ENCODE assay signal across 9 cellular contexts in the genomic region with DNA sequence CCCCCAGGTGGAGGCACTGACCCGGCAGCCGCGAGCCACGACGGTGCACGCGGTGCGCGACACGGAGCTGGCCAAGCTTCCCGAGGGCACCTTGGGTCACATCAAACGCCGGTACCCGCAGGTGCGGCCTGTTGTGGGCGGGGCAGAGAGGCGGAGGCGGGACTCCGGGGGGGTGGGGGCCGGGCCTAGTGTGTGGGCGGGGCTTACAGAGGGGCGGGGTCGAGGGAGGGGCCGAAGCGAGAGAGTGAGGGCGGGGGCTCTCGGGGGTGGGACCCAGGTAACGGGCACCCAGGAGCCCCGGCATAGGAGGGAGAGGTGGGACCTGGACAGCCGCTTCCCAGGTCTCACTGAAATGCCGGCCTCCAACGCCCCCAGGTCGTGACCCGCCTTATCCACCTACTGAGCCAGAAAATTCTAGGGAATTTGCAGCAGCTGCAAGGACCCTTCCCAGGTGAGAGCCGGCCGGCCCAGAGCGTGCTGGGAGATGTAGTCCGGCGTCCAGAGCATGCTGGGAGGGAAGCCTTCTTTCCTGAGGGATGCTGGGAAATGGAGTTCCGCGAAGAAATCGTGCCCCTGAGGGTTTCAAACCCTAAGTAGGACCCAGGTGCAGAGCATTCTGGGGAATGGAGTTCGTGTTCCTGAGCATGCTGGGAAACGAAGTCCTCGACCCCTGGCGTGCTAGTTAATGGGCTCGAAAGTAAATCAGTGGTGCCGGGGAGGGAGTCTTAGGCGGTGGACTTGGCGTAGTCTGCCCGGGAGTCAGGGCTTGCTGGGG. TPM values are rescaled to one million over a fixed set of nuclear protein-coding genes. Genes with fewer than 3 reads are reported as not detected.
DNase-seq lines count a peak whose midpoint lies in the region; ATAC-seq, FAIRE-seq and TF ChIP-seq lines count a peak whose summit lies in the region.
"Had no signal": no experiment of that assay in that cellular context is flagged by ENCODE, and none has a peak within 500 bp of the region (broad histone marks: within the 10 kb centered on the region; RNA-seq: fewer than 3 reads in every experiment).

No MANE protein-coding gene starts in this region.

- ATAC-seq in Panc1 (peak; percentile 73), HepG2 (peak; percentile 47), GM21576 (IDR thresholded peaks at IDR 0.05; ENCODE audit: unreplicated experiment) (no peak)

- H3K9ac ChIP-seq in duodenal mucosa (ENCODE audit: low read depth in 1 of 2, low read length in 2 of 2) (no peak overlapping the region), HepG2 (ENCODE audit: insufficient read depth, low read depth, low read length) (no peak overlapping the region)
- H3K9ac ChIP-seq: BLaER1 had no signal

- no peak overlapping the region for H3K27ac Mint-ChIP-seq in osteocyte (ENCODE audit: unreplicated experiment)

- H3K4me2 ChIP-seq in HepG2 (ENCODE audit: low read depth, low read length), result no peak overlapping the region
- H3K4me2 ChIP-seq: BLaER1 had no signal

- no peaks in the 10 kb centered on the region for H3K27me3 Mint-ChIP-seq in osteocyte (ENCODE audit: unreplicated experiment)

- no peak overlapping the region for H2AFZ ChIP-seq in HepG2 (ENCODE audit: low read length)

- H3K27me3 ChIP-seq in Panc1 (ENCODE audit: control insufficient read depth, insufficient read depth, low read length), result no peaks in the 10 kb centered on the region
- no peaks in the 10 kb centered on the region for H3K27me3 ChIP-seq in duodenal mucosa (ENCODE audit: control insufficient read depth in 1 of 2, insufficient read depth in 2 of 2, low read length in 2 of 2)
- H3K27me3 ChIP-seq in HepG2 (ENCODE audit: control insufficient read depth in 1 of 2, insufficient read depth in 2 of 2, low read length in 2 of 2), result no peaks in the 10 kb centered on the region
- H3K27me3 ChIP-seq: BLaER1 had no signal

- BruUV-seq in Panc1 (replicated peaks; lab: Mats Ljungman, UMichigan) (no TSS peak), HepG2 (replicated peaks; lab: Mats Ljungman, UMichigan) (no TSS peak)

- intact Hi-C loops in Panc1 (cut with micrococcal nuclease; ENCODE audit: unreplicated experiment), result no loop called here
- intact Hi-C loops in HepG2 (cut with micrococcal nuclease; ENCODE audit: unreplicated experiment), result no loop called here

- CTCF ChIA-PET in Panc1 (lab: Charles Lee) (no interaction called here), HepG2 (lab: Yijun Ruan, JAX; ENCODE audit: low intra/inter-chr PET ratio, low total read pairs) (no interaction called here)

- TF ChIP-seq RAD21 in HepG2 (CRISPR knock-in tag; IDR thresholded peaks at IDR 0.05), result no peak

- WGBS in HepG2 (ENCODE audit: low lambda C conversion rate), result 81% methylated on average over 38 of the region's 51 CpGs

- in situ Hi-C loops in Panc1 (cut with HindIII; ENCODE audit: low pct_unique_long_range_greater_than_20kb, low sequenced_read_pairs), result no loop called here
- in situ Hi-C loops in HepG2 (cut with HindIII; ENCODE audit: extremely low pct_ligation_motif_present, low pct_unique_long_range_greater_than_20kb), result no loop called here

- no peaks in the 10 kb centered on the region for H3K79me2 ChIP-seq in HepG2 (ENCODE audit: insufficient read depth, low read length)

- no peak overlapping the region for H3K4me3 ChIP-seq in Panc1 (ENCODE audit: low read depth in 2 of 2, low read length in 2 of 2)
- peak overlapping the region; percentile 45 to 58 for H3K4me3 ChIP-seq in duodenal mucosa (ENCODE audit: low read depth in 1 of 2, low read length in 2 of 2)
- no peak overlapping the region for H3K4me3 ChIP-seq in HepG2 (replicated peaks in 1 of 3; ENCODE audit: insufficient read depth in 1 of 3, low read depth in 2 of 3, low read length in 3 of 3)
- H3K4me3 ChIP-seq: BLaER1 had no signal

- POLR2A ChIA-PET in Panc1 (lab: Charles Lee), result no interaction called here
- POLR2A ChIA-PET in HepG2 (lab: Yijun Ruan, JAX), result no interaction called here

- no peaks in the 10 kb centered on the region for H3K9me3 ChIP-seq in Panc1 (ENCODE audit: control insufficient read depth, insufficient read depth, low read depth, low read length)
- H3K9me3 ChIP-seq in duodenal mucosa (ENCODE audit: control insufficient read depth in 1 of 2, low read length in 2 of 2), result no peaks in the 10 kb centered on the region
- H3K9me3 ChIP-seq in HepG2 (ENCODE audit: low read length), result no peaks in the 10 kb centered on the region

- no peak overlapping the region for H3K4me3 Mint-ChIP-seq in osteocyte (ENCODE audit: unreplicated experiment)

- H4K20me1 ChIP-seq in HepG2 (ENCODE audit: insufficient read depth, low read length), result no peaks in the 10 kb centered on the region
- H4K20me1 ChIP-seq: BLaER1 had no signal

- peak; percentile 7 for DNase-seq in NCI-H345 (lab: John Stamatoyannopoulos, UW)
- no peak for DNase-seq in NCI-H345 treated with DMSO at 0.1 percent for 48 hours (lab: John Stamatoyannopoulos, UW; ENCODE audit: unreplicated experiment)
- no peak for DNase-seq in Panc1 (ENCODE audit: low read depth, low spot score)
- no peak for DNase-seq in HepG2 (ENCODE audit: low spot score)
- DNase-seq in superior temporal gyrus (ENCODE audit: extremely low spot score), result peak; percentile 83
- no peak for DNase-seq in osteocyte (ENCODE audit: extremely low spot score, unreplicated experiment)

- TF ChIP-seq POLR2A in HepG2 (IDR thresholded peaks at IDR 0.05; ENCODE audit: insufficient read depth in 1 of 2, low read depth in 2 of 2, low read length in 2 of 2), result no peak

- TF ChIP-seq EP300 in HepG2 (IDR thresholded peaks at IDR 0.05; ENCODE audit: low read depth in 2 of 2, low read length in 2 of 2) (no peak), HepG2 (CRISPR knock-in tag; IDR thresholded peaks at IDR 0.05; ENCODE audit: borderline replicate concordance) (no peak)

- no peaks in the 10 kb centered on the region for H3K9me3 Mint-ChIP-seq in osteocyte (ENCODE audit: unreplicated experiment)

- H3K4me1 ChIP-seq in Panc1 (ENCODE audit: control insufficient read depth, insufficient read depth, low read length), result no peaks in the 10 kb centered on the region
- no peaks in the 10 kb centered on the region for H3K4me1 ChIP-seq in duodenal mucosa (ENCODE audit: control insufficient read depth in 1 of 2, insufficient read depth in 2 of 2, low read length in 2 of 2)
- H3K4me1 ChIP-seq in HepG2 (ENCODE audit: insufficient read depth, low read length), result no peaks in the 10 kb centered on the region
- H3K4me1 ChIP-seq: BLaER1 had no signal

- H3K4me1 Mint-ChIP-seq in osteocyte (ENCODE audit: unreplicated experiment), result no peaks in the 10 kb centered on the region

- H3K36me3 Mint-ChIP-seq in osteocyte (ENCODE audit: unreplicated experiment), result peaks cover 17% of the 10 kb centered on the region

- no peak for FAIRE-seq in HepG2 (lab: Jason Lieb, UNC)

- H3K27ac ChIP-seq in Panc1 (ENCODE audit: low read length) (no peak overlapping the region), duodenal mucosa (ENCODE audit: low read depth, low read length) (no peak overlapping the region), HepG2 (ENCODE audit: extremely low read length, insufficient read depth, low read length) (no peak overlapping the region)
- H3K27ac ChIP-seq: BLaER1 had no signal

- H3K36me3 ChIP-seq in Panc1 (ENCODE audit: control insufficient read depth, insufficient read depth, low read length) (no peaks in the 10 kb centered on the region), duodenal mucosa (ENCODE audit: control insufficient read depth in 1 of 2, insufficient read depth in 2 of 2, low read length in 2 of 2) (peaks cover 5 to 20% of the 10 kb centered on the region in 2 donors), HepG2 (replicated peaks in 1 of 2; ENCODE audit: control insufficient read depth in 1 of 2, insufficient read depth in 2 of 2, low read length in 2 of 2) (no peaks in the 10 kb centered on the region; a peak in 2 of 5 replicates)

- TF ChIP-seq CTCF in Panc1 (IDR thresholded peaks at IDR 0.05) (no peak), HepG2 (CRISPR knock-in tag; IDR thresholded peaks at IDR 0.05) (no peak), osteocyte (IDR thresholded peaks at IDR 0.05) (no peak)

RNA-seq across cellular contexts. Expression of gene PNPLA6, which starts 15.7 kb away (rescaled TPM):
- total RNA-seq in Panc1 (2021; ENCODE audit: unreplicated experiment), result 176 TPM
- 299 TPM for polyA plus RNA-seq in Panc1 (2012; ENCODE audit: insufficient read length)
- 11.1 and 28.2 TPM in 2 replicates for total RNA-seq in HepG2 (2016; rRNA removed; fragmentation: Illumina TruSeq; extraction: Trizol)
- 6.7 and 9.9 TPM in 2 replicates for total RNA-seq in HepG2 (2016; cell fraction: cytosol; rRNA removed; fragmentation: Illumina TruSeq; extraction: Trizol; ENCODE audit: low read depth)
- 7.3 and 24.9 TPM in 2 replicates for total RNA-seq in HepG2 (2016; cell fraction: insoluble cytoplasmic fraction; rRNA removed; fragmentation: Illumina TruSeq; extraction: Trizol)
- total RNA-seq in HepG2 (2016; cell fraction: membrane; rRNA removed; fragmentation: Illumina TruSeq; extraction: Trizol), result 9.5 and 10.2 TPM in 2 replicates
- 39.4 and 51.4 TPM in 2 replicates for total RNA-seq in HepG2 (2016; cell fraction: nucleus; rRNA removed; fragmentation: Illumina TruSeq; extraction: Trizol)
- 24.9 and 28.4 TPM in 2 replicates for polyA plus RNA-seq in HepG2 (2011; rRNA removed)
- 8.4 and 14.6 TPM in 2 replicates for polyA plus RNA-seq in HepG2 (2011; cell fraction: cytosol; rRNA removed)
- polyA plus RNA-seq in HepG2 (2011; cell fraction: nucleus; rRNA removed), result 192 and 272 TPM in 2 replicates
- 22.0 and 47.4 TPM in 2 replicates for polyA plus RNA-seq in HepG2 (2012)
- polyA plus RNA-seq in HepG2 (2016; cell fraction: cytosol; fragmentation: Illumina TruSeq; extraction: Trizol; ENCODE audit: low read depth), result 4.0 and 4.8 TPM in 2 replicates
- polyA plus RNA-seq in HepG2 (2016; cell fraction: insoluble cytoplasmic fraction; fragmentation: Illumina TruSeq; extraction: Trizol; ENCODE audit: low read depth), result 9.1 and 14.0 TPM in 2 replicates
- polyA plus RNA-seq in HepG2 (2016; cell fraction: membrane; fragmentation: Illumina TruSeq; extraction: Trizol; ENCODE audit: low read depth), result 4.9 and 7.2 TPM in 2 replicates
- 115 and 120 TPM in 2 replicates for polyA plus RNA-seq in HepG2 (2016; cell fraction: nucleus; fragmentation: Illumina TruSeq; extraction: Trizol; ENCODE audit: insufficient read depth, low read depth)
- polyA minus RNA-seq in HepG2 (2011; rRNA and poly(A)+ RNA removed; ENCODE audit: low replicate concordance), result 20.0 and 49.5 TPM in 2 replicates
- polyA minus RNA-seq in HepG2 (2011; cell fraction: cytosol; rRNA and poly(A)+ RNA removed), result 21.5 and 23.2 TPM in 2 replicates
- 37.4 and 52.5 TPM in 2 replicates for polyA minus RNA-seq in HepG2 (2011; cell fraction: nucleus; rRNA and poly(A)+ RNA removed)
- 107 and 129 TPM in 2 replicates for total RNA-seq in osteocyte

RNA-seq across cellular contexts. Expression of gene MCOLN1, which starts 28.8 kb away (rescaled TPM):
- total RNA-seq in Panc1 (2021; ENCODE audit: unreplicated experiment) (28.0 TPM), HepG2 (2016; rRNA removed; fragmentation: Illumina TruSeq; extraction: Trizol) (1.9 and 3.4 TPM in 2 replicates), osteocyte (33.3 and 39.2 TPM in 2 replicates)
- 27.6 TPM for polyA plus RNA-seq in Panc1 (2012; ENCODE audit: insufficient read length)
- total RNA-seq in HepG2 (2016; cell fraction: cytosol; rRNA removed; fragmentation: Illumina TruSeq; extraction: Trizol; ENCODE audit: low read depth), result 3.4 and 4.1 TPM in 2 replicates
- total RNA-seq in HepG2 (2016; cell fraction: insoluble cytoplasmic fraction; rRNA removed; fragmentation: Illumina TruSeq; extraction: Trizol), result 1.8 and 4.3 TPM in 2 replicates
- 2.4 and 3.4 TPM in 2 replicates for total RNA-seq in HepG2 (2016; cell fraction: membrane; rRNA removed; fragmentation: Illumina TruSeq; extraction: Trizol)
- total RNA-seq in HepG2 (2016; cell fraction: nucleus; rRNA removed; fragmentation: Illumina TruSeq; extraction: Trizol), result 3.8 and 4.3 TPM in 2 replicates
- polyA plus RNA-seq in HepG2 (2011; rRNA removed), result 11.6 and 15.7 TPM in 2 replicates
- 6.4 and 7.4 TPM in 2 replicates for polyA plus RNA-seq in HepG2 (2011; cell fraction: cytosol; rRNA removed)
- polyA plus RNA-seq in HepG2 (2011; cell fraction: nucleus; rRNA removed), result 29.1 and 39.0 TPM in 2 replicates
- 3.4 and 4.8 TPM in 2 replicates for polyA plus RNA-seq in HepG2 (2012)
- 2.3 and 3.2 TPM in 2 replicates for polyA plus RNA-seq in HepG2 (2016; cell fraction: cytosol; fragmentation: Illumina TruSeq; extraction: Trizol; ENCODE audit: low read depth)
- polyA plus RNA-seq in HepG2 (2016; cell fraction: insoluble cytoplasmic fraction; fragmentation: Illumina TruSeq; extraction: Trizol; ENCODE audit: low read depth), result 2.9 and 3.5 TPM in 2 replicates
- polyA plus RNA-seq in HepG2 (2016; cell fraction: membrane; fragmentation: Illumina TruSeq; extraction: Trizol; ENCODE audit: low read depth), result 3.3 and 3.4 TPM in 2 replicates
- polyA plus RNA-seq in HepG2 (2016; cell fraction: nucleus; fragmentation: Illumina TruSeq; extraction: Trizol; ENCODE audit: insufficient read depth, low read depth), result 16.6 and 21.1 TPM in 2 replicates
- polyA minus RNA-seq in HepG2 (2011; rRNA and poly(A)+ RNA removed; ENCODE audit: low replicate concordance), result 19.2 and 110 TPM in 2 replicates
- 2.4 and 4.4 TPM in 2 replicates for polyA minus RNA-seq in HepG2 (2011; cell fraction: cytosol; rRNA and poly(A)+ RNA removed)
- polyA minus RNA-seq in HepG2 (2011; cell fraction: nucleus; rRNA and poly(A)+ RNA removed), result 4.8 and 5.9 TPM in 2 replicates

RNA-seq across cellular contexts. Expression of gene ZNF358, which starts 35.3 kb away (rescaled TPM):
- total RNA-seq in Panc1 (2021; ENCODE audit: unreplicated experiment), result 30.2 TPM
- polyA plus RNA-seq in Panc1 (2012; ENCODE audit: insufficient read length), result 56.0 TPM
- 6.4 and 9.1 TPM in 2 replicates for total RNA-seq in HepG2 (2016; rRNA removed; fragmentation: Illumina TruSeq; extraction: Trizol)
- 29.8 and 30.7 TPM in 2 replicates for total RNA-seq in HepG2 (2016; cell fraction: cytosol; rRNA removed; fragmentation: Illumina TruSeq; extraction: Trizol; ENCODE audit: low read depth)
- total RNA-seq in HepG2 (2016; cell fraction: insoluble cytoplasmic fraction; rRNA removed; fragmentation: Illumina TruSeq; extraction: Trizol), result 7.4 and 8.8 TPM in 2 replicates
- 40.6 and 43.0 TPM in 2 replicates for total RNA-seq in HepG2 (2016; cell fraction: membrane; rRNA removed; fragmentation: Illumina TruSeq; extraction: Trizol)
- total RNA-seq in HepG2 (2016; cell fraction: nucleus; rRNA removed; fragmentation: Illumina TruSeq; extraction: Trizol), result 4.2 and 4.8 TPM in 2 replicates
- 36.3 and 37.0 TPM in 2 replicates for polyA plus RNA-seq in HepG2 (2011; rRNA removed)
- polyA plus RNA-seq in HepG2 (2011; cell fraction: cytosol; rRNA removed), result 27.2 and 34.8 TPM in 2 replicates
- 16.8 and 18.8 TPM in 2 replicates for polyA plus RNA-seq in HepG2 (2011; cell fraction: nucleus; rRNA removed)
- 18.3 and 24.5 TPM in 2 replicates for polyA plus RNA-seq in HepG2 (2012)
- polyA plus RNA-seq in HepG2 (2016; cell fraction: cytosol; fragmentation: Illumina TruSeq; extraction: Trizol; ENCODE audit: low read depth), result 89.1 and 102 TPM in 2 replicates
- polyA plus RNA-seq in HepG2 (2016; cell fraction: insoluble cytoplasmic fraction; fragmentation: Illumina TruSeq; extraction: Trizol; ENCODE audit: low read depth), result 21.6 and 26.7 TPM in 2 replicates
- 106 and 124 TPM in 2 replicates for polyA plus RNA-seq in HepG2 (2016; cell fraction: membrane; fragmentation: Illumina TruSeq; extraction: Trizol; ENCODE audit: low read depth)
- 18.5 and 20.8 TPM in 2 replicates for polyA plus RNA-seq in HepG2 (2016; cell fraction: nucleus; fragmentation: Illumina TruSeq; extraction: Trizol; ENCODE audit: insufficient read depth, low read depth)
- polyA minus RNA-seq in HepG2 (2011; rRNA and poly(A)+ RNA removed; ENCODE audit: low replicate concordance), result 17.5 and 24.9 TPM in 2 replicates
- polyA minus RNA-seq in HepG2 (2011; cell fraction: cytosol; rRNA and poly(A)+ RNA removed), result 11.3 and 15.3 TPM in 2 replicates
- polyA minus RNA-seq in HepG2 (2011; cell fraction: nucleus; rRNA and poly(A)+ RNA removed), result 2.2 and 3.4 TPM in 2 replicates
- total RNA-seq in osteocyte, result 84.4 and 93.5 TPM in 2 replicates

RNA-seq across cellular contexts. Expression of gene CAMSAP3, which starts 44.5 kb away (rescaled TPM):
- 1.7 TPM for total RNA-seq in Panc1 (2021; ENCODE audit: unreplicated experiment)
- polyA plus RNA-seq in Panc1 (2012; ENCODE audit: insufficient read length), result 2.4 TPM
- total RNA-seq in HepG2 (2016; rRNA removed; fragmentation: Illumina TruSeq; extraction: Trizol), result 9.1 and 11.8 TPM in 2 replicates
- 2.1 and 2.5 TPM in 2 replicates for total RNA-seq in HepG2 (2016; cell fraction: cytosol; rRNA removed; fragmentation: Illumina TruSeq; extraction: Trizol; ENCODE audit: low read depth)
- total RNA-seq in HepG2 (2016; cell fraction: insoluble cytoplasmic fraction; rRNA removed; fragmentation: Illumina TruSeq; extraction: Trizol), result 6.3 and 11.9 TPM in 2 replicates
- 6.0 and 6.1 TPM in 2 replicates for total RNA-seq in HepG2 (2016; cell fraction: membrane; rRNA removed; fragmentation: Illumina TruSeq; extraction: Trizol)
- total RNA-seq in HepG2 (2016; cell fraction: nucleus; rRNA removed; fragmentation: Illumina TruSeq; extraction: Trizol), result 12.6 and 13.4 TPM in 2 replicates
- 10.8 and 16.8 TPM in 2 replicates for polyA plus RNA-seq in HepG2 (2011; rRNA removed)
- polyA plus RNA-seq in HepG2 (2011; cell fraction: cytosol; rRNA removed), result 5.6 and 8.1 TPM in 2 replicates
- polyA plus RNA-seq in HepG2 (2011; cell fraction: nucleus; rRNA removed), result 94.1 and 111 TPM in 2 replicates
- 24.4 and 27.0 TPM in 2 replicates for polyA plus RNA-seq in HepG2 (2012)
- 2.3 and 2.5 TPM in 2 replicates for polyA plus RNA-seq in HepG2 (2016; cell fraction: cytosol; fragmentation: Illumina TruSeq; extraction: Trizol; ENCODE audit: low read depth)
- polyA plus RNA-seq in HepG2 (2016; cell fraction: insoluble cytoplasmic fraction; fragmentation: Illumina TruSeq; extraction: Trizol; ENCODE audit: low read depth), result 17.0 and 22.2 TPM in 2 replicates
- 4.4 and 5.3 TPM in 2 replicates for polyA plus RNA-seq in HepG2 (2016; cell fraction: membrane; fragmentation: Illumina TruSeq; extraction: Trizol; ENCODE audit: low read depth)
- polyA plus RNA-seq in HepG2 (2016; cell fraction: nucleus; fragmentation: Illumina TruSeq; extraction: Trizol; ENCODE audit: insufficient read depth, low read depth), result 67.8 and 74.7 TPM in 2 replicates
- 1.6 and 20.5 TPM in 2 replicates for polyA minus RNA-seq in HepG2 (2011; rRNA and poly(A)+ RNA removed; ENCODE audit: low replicate concordance)
- polyA minus RNA-seq in HepG2 (2011; cell fraction: cytosol; rRNA and poly(A)+ RNA removed), result 9.5 and 9.8 TPM in 2 replicates
- 12.9 and 13.7 TPM in 2 replicates for polyA minus RNA-seq in HepG2 (2011; cell fraction: nucleus; rRNA and poly(A)+ RNA removed)
- total RNA-seq in osteocyte, result 0.57 and 1.1 TPM in 2 replicates

Comparison
In these comparisons a context has a peak if more than half of its experiments do, and no peak if none do; other contexts are left out.
1. DNase-seq: peak in NCI-H345 (single experiment) and superior temporal gyrus (single experiment); none in NCI-H345 treated with DMSO at 0.1 percent for 48 hours (single experiment), Panc1 (single experiment), HepG2 (single experiment) and osteocyte (single experiment).
2. H3K4me3 ChIP-seq: peak in duodenal mucosa (2 of 2); none in Panc1 (0 of 2) and HepG2 (0 of 3).